1 cellular context compared by ENCODE assay signal in genomic region chr19:45863840-45864628, GRCh38.
TF ChIP-seq lines count a peak whose summit lies in the region.

FOXA3 (plus strand) TSS chr19:45864326; CDS start chr19:45864457, 131 bp downstream.

TF ChIP-seq in HepG2, 621 proteins besides CTCF, POLR2A, EP300 and RAD21 (continued from another document and continues in another):
- TF ChIP-seq THAP9 (CRISPR knock-in tag; IDR thresholded peaks at IDR 0.05; ENCODE audit: borderline replicate concordance) (no peak), ISX (CRISPR knock-in tag; conservative IDR thresholded peaks at IDR 0.05) (no peak), TOPORS (CRISPR knock-in tag; IDR thresholded peaks at IDR 0.05) (no peak), ZNF552 (CRISPR knock-in tag; IDR thresholded peaks at IDR 0.05; ENCODE audit: borderline replicate concordance) (no peak), PRDM10 (CRISPR knock-in tag; IDR thresholded peaks at IDR 0.05; ENCODE audit: low read depth) (no peak), JUN (CRISPR knock-in tag; IDR thresholded peaks at IDR 0.05) (no peak), ZNF496 (CRISPR knock-in tag; IDR thresholded peaks at IDR 0.05; ENCODE audit: insufficient replicate concordance) (no peak), XBP1 (CRISPR knock-in tag; IDR thresholded peaks at IDR 0.05) (no peak), ZNF232 (CRISPR knock-in tag; IDR thresholded peaks at IDR 0.05; ENCODE audit: borderline replicate concordance) (no peak), NR2C2 (CRISPR knock-in tag; IDR thresholded peaks at IDR 0.05; ENCODE audit: borderline replicate concordance) (no peak), ZFP90 (CRISPR knock-in tag; IDR thresholded peaks at IDR 0.05; ENCODE audit: borderline replicate concordance) (no peak), ZNF562 (CRISPR knock-in tag; IDR thresholded peaks at IDR 0.05; ENCODE audit: borderline replicate concordance) (no peak), ZNF792 (CRISPR knock-in tag; IDR thresholded peaks at IDR 0.05) (0 out of 2 replicates have a peak, but pooled peaks have one; percentile 29), DR1 (CRISPR knock-in tag; IDR thresholded peaks at IDR 0.05) (no peak; the same call in 1 of the 2 replicates), POGZ (CRISPR knock-in tag; IDR thresholded peaks at IDR 0.05) (no peak), XRCC5 (optimal IDR thresholded peaks at IDR 0.05; ENCODE audit: low read length) (peak; percentile 65), ZNF781 (CRISPR knock-in tag; IDR thresholded peaks at IDR 0.05; ENCODE audit: borderline replicate concordance, not compliant biosample characterization) (no peak), FIP1L1 (IDR thresholded peaks at IDR 0.05; ENCODE audit: borderline replicate concordance, insufficient read depth, low read depth, low read length) (no peak), ZSCAN29 (CRISPR knock-in tag; conservative IDR thresholded peaks at IDR 0.05) (no peak), HOXA9 (CRISPR knock-in tag; IDR thresholded peaks at IDR 0.05; ENCODE audit: borderline replicate concordance) (no peak), ZNF891 (CRISPR knock-in tag; IDR thresholded peaks at IDR 0.05) (no peak), PPARG (CRISPR knock-in tag; conservative IDR thresholded peaks at IDR 0.05) (0 out of 2 replicates have a peak, but pooled peaks have one; percentile 20), TAF1 (CRISPR knock-in tag; IDR thresholded peaks at IDR 0.05) (peak; percentile 57; the same call in 1 of the 2 replicates), SIN3A (IDR thresholded peaks at IDR 0.05; ENCODE audit: borderline replicate concordance, low read depth, low read length) (no peak; the same call in 1 of the 2 replicates), SAFB2 (CRISPR knock-in tag; IDR thresholded peaks at IDR 0.05; ENCODE audit: borderline replicate concordance, low read depth) (peak; percentile 86; the same call in 1 of the 2 replicates), STAG1 (CRISPR knock-in tag; IDR thresholded peaks at IDR 0.05) (peak; percentile 91), HNF1A (IDR thresholded peaks at IDR 0.05; ENCODE audit: low read depth) (peak; percentile 19; the same call in 1 of the 2 replicates), HNF1A (CRISPR knock-in tag; IDR thresholded peaks at IDR 0.05; ENCODE audit: borderline replicate concordance) (peak; percentile 79; the same call in 1 of the 2 replicates), ZNF3 (CRISPR knock-in tag; IDR thresholded peaks at IDR 0.05) (0 out of 2 replicates have a peak, but pooled peaks have one; percentile 57), HOXA3 (CRISPR knock-in tag; IDR thresholded peaks at IDR 0.05) (peak; percentile 57; the same call in 1 of the 2 replicates), PAX8 (CRISPR knock-in tag; IDR thresholded peaks at IDR 0.05; ENCODE audit: borderline replicate concordance) (0 out of 2 replicates have a peak, but pooled peaks have one; percentile 8), ZNF432 (CRISPR knock-in tag; IDR thresholded peaks at IDR 0.05; ENCODE audit: borderline replicate concordance) (no peak), NFYB (CRISPR knock-in tag; IDR thresholded peaks at IDR 0.05) (no peak), WIZ (CRISPR knock-in tag; IDR thresholded peaks at IDR 0.05) (no peak), KDM6A (CRISPR knock-in tag; IDR thresholded peaks at IDR 0.05; ENCODE audit: low read depth) (no peak), ZUFSP (CRISPR knock-in tag; IDR thresholded peaks at IDR 0.05; ENCODE audit: borderline replicate concordance) (no peak), ZNF556 (CRISPR knock-in tag; IDR thresholded peaks at IDR 0.05; ENCODE audit: borderline replicate concordance) (no peak), ZNF180 (CRISPR knock-in tag; IDR thresholded peaks at IDR 0.05; ENCODE audit: borderline replicate concordance, low read depth) (no peak), ZNF430 (CRISPR knock-in tag; IDR thresholded peaks at IDR 0.05) (0 out of 2 replicates have a peak, but pooled peaks have one; percentile 18), ZNF687 (CRISPR knock-in tag; IDR thresholded peaks at IDR 0.05) (peak; percentile 80), ZNF326 (CRISPR knock-in tag; IDR thresholded peaks at IDR 0.05; ENCODE audit: borderline replicate concordance) (no peak), ZNF616 (CRISPR knock-in tag; IDR thresholded peaks at IDR 0.05; ENCODE audit: low read depth) (no peak), ZFP82 (CRISPR knock-in tag; IDR thresholded peaks at IDR 0.05; ENCODE audit: borderline replicate concordance) (peak; percentile 62; the same call in 1 of the 2 replicates), ZBTB1 (CRISPR knock-in tag; IDR thresholded peaks at IDR 0.05; ENCODE audit: borderline replicate concordance) (no peak), TFDP2 (CRISPR knock-in tag; IDR thresholded peaks at IDR 0.05) (peak; percentile 70), SALL1 (CRISPR knock-in tag; IDR thresholded peaks at IDR 0.05) (peak; percentile 37; the same call in 1 of the 2 replicates), ZNF564 (CRISPR knock-in tag; IDR thresholded peaks at IDR 0.05) (no peak), PHF8 (CRISPR knock-in tag; IDR thresholded peaks at IDR 0.05) (peak; percentile 42), HNRNPL (IDR thresholded peaks at IDR 0.05; ENCODE audit: low read depth, low read length) (no peak)
